20 cellular contexts compared by ENCODE assay signal in genomic region chr15:25170113-25170731, GRCh38.
DNase-seq lines count a peak whose midpoint lies in the region; ATAC-seq, FAIRE-seq and TF ChIP-seq lines count a peak whose summit lies in the region.
"Had no signal": no experiment of that assay in that cellular context is flagged by ENCODE, and none has a peak within 500 bp of the region (broad histone marks: within the 10 kb centered on the region; RNA-seq: fewer than 3 reads in every experiment).

No MANE protein-coding gene starts in this region.

- 78 to 88% (median 85%) methylated on average over 12 to 19 of the region's 19 CpGs for WGBS in spleen, 5 donors
- WGBS in small intestine, 3 donors: 82 to 86% (median 85%) methylated on average over 19 of the region's 19 CpGs

- peak; percentile 10 for DNase-seq in activated naive CD4-positive, alpha-beta T cell treated with anti-CD3 and anti-CD28 coated beads, Interleukin-2, amount 10 ng/mL, durations not matched to agents 7 days and 5 days
- DNase-seq in activated naive CD4-positive, alpha-beta T cell treated with Interleukin-2 at 50 U/mL for 16 hours: no peak
- peak; percentile 6 for DNase-seq in activated CD8-positive, alpha-beta memory T cell treated with anti-CD3 and anti-CD28 coated beads, Interleukin-2, amount 50 U/mL, for 4 hours
- DNase-seq in islet precursor cell: peak; percentile 35
- DNase-seq in spleen: peak; percentile 65
- DNase-seq in NCI-H2081 treated with DMSO at 0.1 percent for 48 hours (lab: John Stamatoyannopoulos, UW): no peak
- DNase-seq in small intestine: no peak
- DNase-seq: ACHN; activated CD4-positive, alpha-beta T cell treated with anti-CD3 and anti-CD28 coated beads, Interleukin-2, amount 50 U/mL, for 48 hours; KBM-7; NCI-H2107; NCI-H69; PC-3 had no signal

- intact Hi-C loops in spleen (cut with DNase I; ENCODE audit: low total_unique reads): no loop called here

- no peak for FAIRE-seq in small intestine (lab: Jason Lieb, UNC)

- no peak overlapping the region for H3K27ac Mint-ChIP-seq in activated naive CD4-positive, alpha-beta T cell treated with anti-CD3 and anti-CD28 coated beads, Interleukin-2, amount 10 ng/mL, durations not matched to agents 7 days and 5 days
- H3K27ac Mint-ChIP-seq: CD8-positive, alpha-beta memory T cell; stimulated activated naive CD8-positive, alpha-beta T cell treated with anti-CD3 and anti-CD28 coated beads, Interleukin-15, amount 100 ng/mL, for 72 hours had no signal

- H3K4me3 ChIP-seq in spleen: no peak overlapping the region
- no peak overlapping the region for H3K4me3 ChIP-seq in small intestine (ENCODE audit: low read depth in 1 of 2, low read length in 2 of 2)
- H3K4me3 ChIP-seq: heart right ventricle, vagina had no signal

- no peaks in the 10 kb centered on the region for H3K4me1 ChIP-seq in spleen
- H3K4me1 ChIP-seq in small intestine (ENCODE audit: control insufficient read depth in 2 of 2, insufficient read depth in 1 of 2, low read depth in 1 of 2, low read length in 1 of 2): no peaks in the 10 kb centered on the region
- H3K4me1 ChIP-seq: heart right ventricle, parathyroid adenoma, vagina had no signal

- CTCF ChIA-PET in activated naive CD4-positive, alpha-beta T cell treated with anti-CD3 and anti-CD28 coated beads, Interleukin-2, amount 10 ng/mL, durations not matched to agents 7 days and 5 days (lab: Charles Lee): no interaction called here

- H3K27me3 Mint-ChIP-seq in activated naive CD4-positive, alpha-beta T cell treated with anti-CD3 and anti-CD28 coated beads, Interleukin-2, amount 10 ng/mL, durations not matched to agents 7 days and 5 days: no peaks in the 10 kb centered on the region
- H3K27me3 Mint-ChIP-seq: CD8-positive, alpha-beta memory T cell; stimulated activated naive CD8-positive, alpha-beta T cell treated with anti-CD3 and anti-CD28 coated beads, Interleukin-15, amount 100 ng/mL, for 72 hours had no signal

- no peak overlapping the region for H3K4me3 Mint-ChIP-seq in activated naive CD4-positive, alpha-beta T cell treated with anti-CD3 and anti-CD28 coated beads, Interleukin-2, amount 10 ng/mL, durations not matched to agents 7 days and 5 days
- H3K4me3 Mint-ChIP-seq: CD8-positive, alpha-beta memory T cell; stimulated activated naive CD8-positive, alpha-beta T cell treated with anti-CD3 and anti-CD28 coated beads, Interleukin-15, amount 100 ng/mL, for 72 hours had no signal

- H3K27me3 ChIP-seq in spleen (replicated peaks in 1 of 7) (no peaks in the 10 kb centered on the region), small intestine (ENCODE audit: control insufficient read depth in 2 of 2, insufficient read depth in 2 of 2, low read length in 2 of 2) (no peaks in the 10 kb centered on the region)
- H3K27me3 ChIP-seq: heart right ventricle, vagina had no signal

- peaks cover 33% of the 10 kb centered on the region for H3K9me3 Mint-ChIP-seq in activated naive CD4-positive, alpha-beta T cell treated with anti-CD3 and anti-CD28 coated beads, Interleukin-2, amount 10 ng/mL, durations not matched to agents 7 days and 5 days

- H3K9me3 ChIP-seq in spleen (peaks cover 0 to 84% (median 67%) of the 10 kb centered on the region in 8 donors), small intestine (ENCODE audit: control insufficient read depth, low read depth) (peaks cover 10% of the 10 kb centered on the region)

- no peak for TF ChIP-seq POLR2A in spleen (IDR thresholded peaks at IDR 0.05)

- TF ChIP-seq CTCF in spleen (IDR thresholded peaks at IDR 0.05 in 8 of 11, conservative IDR thresholded peaks at IDR 0.05 in 3 of 11): no peak

- ATAC-seq in GM21526 (IDR thresholded peaks at IDR 0.05; ENCODE audit: low FRiP score, unreplicated experiment): no peak
- ATAC-seq: PC-3; SK-N-SH treated with all-trans-retinoic acid at 6 μM for 48 hours; stimulated activated naive CD8-positive, alpha-beta T cell treated with anti-CD3 and anti-CD28 coated beads, Interleukin-15, amount 100 ng/mL, for 72 hours had no signal

- no peaks in the 10 kb centered on the region for H3K36me3 Mint-ChIP-seq in activated naive CD4-positive, alpha-beta T cell treated with anti-CD3 and anti-CD28 coated beads, Interleukin-2, amount 10 ng/mL, durations not matched to agents 7 days and 5 days

- no peaks in the 10 kb centered on the region for H3K4me1 Mint-ChIP-seq in activated naive CD4-positive, alpha-beta T cell treated with anti-CD3 and anti-CD28 coated beads, Interleukin-2, amount 10 ng/mL, durations not matched to agents 7 days and 5 days
- H3K4me1 Mint-ChIP-seq: CD8-positive, alpha-beta memory T cell; stimulated activated naive CD8-positive, alpha-beta T cell treated with anti-CD3 and anti-CD28 coated beads, Interleukin-15, amount 100 ng/mL, for 72 hours had no signal

- no peak overlapping the region for H3K27ac ChIP-seq in spleen
- H3K27ac ChIP-seq in small intestine (ENCODE audit: low read depth in 1 of 2, low read length in 1 of 2): no peak overlapping the region
- H3K27ac ChIP-seq: heart right ventricle, parathyroid adenoma, vagina had no signal

- H3K36me3 ChIP-seq in spleen (no peaks in the 10 kb centered on the region), small intestine (ENCODE audit: control insufficient read depth in 2 of 2, insufficient read depth in 2 of 2, low read length in 2 of 2) (no peaks in the 10 kb centered on the region)
- H3K36me3 ChIP-seq: heart right ventricle, vagina had no signal

Comparison
In these comparisons a context has a peak if more than half of its experiments do, and no peak if none do; other contexts are left out.
1. DNase-seq: peak in activated naive CD4-positive, alpha-beta T cell treated with anti-CD3 and anti-CD28 coated beads, Interleukin-2, amount 10 ng/mL, durations not matched to agents 7 days and 5 days (single experiment), activated CD8-positive, alpha-beta memory T cell treated with anti-CD3 and anti-CD28 coated beads, Interleukin-2, amount 50 U/mL, for 4 hours (single experiment), islet precursor cell (single experiment) and spleen (single experiment); none in activated naive CD4-positive, alpha-beta T cell treated with Interleukin-2 at 50 U/mL for 16 hours (single experiment), NCI-H2081 treated with DMSO at 0.1 percent for 48 hours (single experiment) and small intestine (single experiment).